8 cellular contexts compared by ENCODE assay signal in the genomic region with DNA sequence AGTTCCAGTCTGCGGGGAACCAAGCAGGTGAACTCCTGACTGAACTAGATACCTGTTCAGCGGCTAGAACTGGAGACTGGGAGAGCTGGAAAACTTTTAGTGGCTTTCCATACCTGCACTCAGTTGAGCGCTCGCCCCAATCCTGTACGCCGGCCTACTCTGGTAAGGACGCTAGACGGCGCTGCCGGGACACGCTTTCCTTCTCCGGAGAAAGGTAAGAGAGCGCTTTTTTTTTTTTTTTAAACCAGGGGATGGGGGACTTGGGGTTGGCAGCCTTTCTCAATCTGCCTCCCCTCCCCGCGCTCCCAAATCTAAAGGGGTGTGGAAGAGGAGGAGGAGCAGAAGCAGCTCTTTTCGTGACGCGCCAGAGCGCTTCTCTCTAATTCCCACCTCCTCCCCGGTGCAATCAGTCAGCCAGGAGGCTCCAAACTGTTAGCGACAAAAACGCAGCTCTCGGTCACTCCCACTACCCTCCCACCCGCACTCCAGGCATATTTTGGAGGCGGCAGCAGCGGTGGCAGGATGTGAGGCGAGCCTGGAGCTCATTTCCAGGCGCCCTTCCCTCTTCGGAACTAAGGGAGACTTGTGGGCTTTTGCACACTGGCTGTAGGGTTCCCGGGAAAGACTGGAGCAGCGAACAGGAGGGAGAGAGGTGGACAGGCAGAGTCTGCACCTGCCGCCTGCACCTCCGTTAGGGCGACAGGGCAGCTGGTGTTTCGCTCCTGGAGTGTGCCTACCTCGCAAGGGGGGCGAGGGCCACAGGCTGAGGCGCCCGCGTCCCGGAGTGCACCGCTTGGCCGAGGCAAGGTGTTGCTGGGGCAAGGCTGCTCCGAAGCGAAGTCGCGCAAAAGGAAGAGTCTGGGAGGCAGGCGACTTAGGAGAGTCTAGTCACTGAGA. TPM values are rescaled to one million over a fixed set of nuclear protein-coding genes. Genes with fewer than 3 reads are reported as not detected.
DNase-seq lines count a peak whose midpoint lies in the region; ATAC-seq, FAIRE-seq and TF ChIP-seq lines count a peak whose summit lies in the region.

TSS of gene IL1RAPL2 (plus strand) at position 409 of the 897 bp plus-strand sequence.

- no peak for FAIRE-seq in keratinocyte (lab: Jason Lieb, UNC)

- H3K36me3 ChIP-seq in BJ (ENCODE audit: control insufficient read depth, insufficient read depth, low read length) (no peaks in the 10 kb centered on the region), H7 (replicated peaks; ENCODE audit: control insufficient read depth, insufficient read depth, low read length) (no peaks in the 10 kb centered on the region), adipocyte (ENCODE audit: control insufficient read depth, insufficient read depth, low read length, severe bottlenecking) (no peaks in the 10 kb centered on the region), keratinocyte (ENCODE audit: control insufficient read depth in 2 of 2, extremely low read depth in 1 of 2, insufficient read depth in 2 of 2, low read length in 2 of 2) (no peaks in the 10 kb centered on the region), upper lobe of left lung (no peaks in the 10 kb centered on the region), ascending aorta (no peaks in the 10 kb centered on the region)

- ATAC-seq in upper lobe of left lung (ENCODE audit: low FRiP score in 2 of 2), result peak in 1 of 2 donors; percentile 34
- ATAC-seq in activated CD4-positive, CD25-positive, alpha-beta regulatory T cell treated with anti-CD3 and anti-CD28 coated beads, Interleukin-2, amount 50 U/mL, for 24 hours, result no peak

- dilution Hi-C loops in keratinocyte (cut with MboI; ENCODE audit: extremely low pct_ligation_motif_present, low sequenced_read_pairs), result no loop called here

- no peak for TF ChIP-seq EP300 in upper lobe of left lung (IDR thresholded peaks at IDR 0.05)

- no peak within 1 kb of the TSS for H3K9ac ChIP-seq in adipocyte (ENCODE audit: low read length)
- no peak within 1 kb of the TSS for H3K9ac ChIP-seq in keratinocyte (ENCODE audit: control insufficient read depth, extremely low read depth, insufficient read depth, low read length)

- H3K4me3 ChIP-seq in BJ (ENCODE audit: low read depth, low read length), result no peak within 1 kb of the TSS
- H3K4me3 ChIP-seq in H7 (ENCODE audit: insufficient read depth, low read depth, low read length), result peak within 1 kb of the TSS; percentile 53
- H3K4me3 ChIP-seq in adipocyte (ENCODE audit: low read length), result no peak within 1 kb of the TSS
- peak within 1 kb of the TSS; percentile 26 to 65 (median 49) for H3K4me3 ChIP-seq in keratinocyte (ENCODE audit: control insufficient read depth in 2 of 3, extremely low read depth in 1 of 3, insufficient read depth in 2 of 3, low read depth in 1 of 3, low read length in 3 of 3)
- H3K4me3 ChIP-seq in upper lobe of left lung, result peak within 1 kb of the TSS in 2 of 4 donors; percentile 17 to 19
- no peak within 1 kb of the TSS for H3K4me3 ChIP-seq in ascending aorta

- WGBS in upper lobe of left lung, 2 donors, result 6 to 21% methylated on average over 7 to 48 of the region's 48 CpGs

- intact Hi-C loops in ascending aorta (cut with DNase I), result no loop called here

- H3K27me3 ChIP-seq in BJ (ENCODE audit: control insufficient read depth, insufficient read depth, low read length) (peaks cover 9% of the 10 kb centered on the region), H7 (ENCODE audit: control insufficient read depth, insufficient read depth, low read length) (peaks cover 66% of the 10 kb centered on the region), adipocyte (replicated peaks; ENCODE audit: control insufficient read depth, insufficient read depth, low read length) (peaks cover 54% of the 10 kb centered on the region), keratinocyte (ENCODE audit: control insufficient read depth, extremely low read depth, insufficient read depth, low read length) (peaks cover 35% of the 10 kb centered on the region), upper lobe of left lung (peaks cover 0 to 18% (median 0%) of the 10 kb centered on the region in 4 donors), ascending aorta (peaks cover 5% of the 10 kb centered on the region)

- H3K4me1 ChIP-seq in adipocyte (ENCODE audit: control insufficient read depth, insufficient read depth, low read length), result no peaks in the 10 kb centered on the region
- H3K4me1 ChIP-seq in keratinocyte (ENCODE audit: control insufficient read depth, extremely low read depth, insufficient read depth, low read length), result peaks cover 6% of the 10 kb centered on the region
- peaks cover 0 to 19% (median 0%) of the 10 kb centered on the region in 4 donors for H3K4me1 ChIP-seq in upper lobe of left lung
- no peaks in the 10 kb centered on the region for H3K4me1 ChIP-seq in ascending aorta

- POLR2A ChIA-PET in BJ (lab: Charles Lee), result no interaction called here

- TF ChIP-seq CTCF in BJ (IDR thresholded peaks at IDR 0.05; ENCODE audit: insufficient read depth, low read depth, low read length) (peak; percentile 48), keratinocyte (optimal IDR thresholded peaks at IDR 0.05 in 1 of 3, IDR thresholded peaks at IDR 0.05 in 1 of 3, conservative IDR thresholded peaks at IDR 0.05 in 1 of 3; ENCODE audit: extremely low read depth in 1 of 3, insufficient read depth in 2 of 3, low read length in 3 of 3) (peak; percentile 56 to 85 (median 65)), upper lobe of left lung (IDR thresholded peaks at IDR 0.05) (no peak), ascending aorta (IDR thresholded peaks at IDR 0.05) (peak in 1 of 3 experiments; percentile 8)

- H3K4me2 ChIP-seq in keratinocyte (ENCODE audit: control insufficient read depth, extremely low read depth, insufficient read depth, low read depth, low read length), result peak within 1 kb of the TSS; percentile 80

- H3K9me1 ChIP-seq in keratinocyte (ENCODE audit: control insufficient read depth, extremely low read depth, insufficient read depth, low read length), result no peaks in the 10 kb centered on the region

- no peaks in the 10 kb centered on the region for H4K20me1 ChIP-seq in keratinocyte (ENCODE audit: control insufficient read depth, extremely low read depth, insufficient read depth, low read length)

- H3K9me3 ChIP-seq in adipocyte (ENCODE audit: control insufficient read depth, low read length), result no peaks in the 10 kb centered on the region
- no peaks in the 10 kb centered on the region for H3K9me3 ChIP-seq in keratinocyte (ENCODE audit: control insufficient read depth, low read depth, low read length)
- H3K9me3 ChIP-seq in upper lobe of left lung, result no peaks in the 10 kb centered on the region
- no peaks in the 10 kb centered on the region for H3K9me3 ChIP-seq in ascending aorta

- DNase-seq in BJ (ENCODE audit: low read depth) (no peak), H7 (peak; percentile 43), adipocyte (ENCODE audit: low read depth) (peak; percentile 29), keratinocyte (ENCODE audit: low read depth, low spot score) (no peak), upper lobe of left lung (peak; percentile 40 to 42), GM19238 (ENCODE audit: insufficient read length, low spot score) (no peak), ascending aorta (ENCODE audit: low spot score in 2 of 2) (no peak)

- CTCF ChIA-PET in BJ (lab: Yijun Ruan, JAX), result interaction anchor here (1.0 to 1.1 kb wide), 2 partner anchors 9 to 10 kb away, joined by 3 to 4 read pairs; no protein-coding TSS in a partner anchor

- no peaks in the 10 kb centered on the region for H3K79me2 ChIP-seq in keratinocyte (ENCODE audit: control insufficient read depth, insufficient read depth, low read length)

- peak within 1 kb of the TSS; percentile 62 for H2AFZ ChIP-seq in keratinocyte (ENCODE audit: control insufficient read depth, low read length)

- H3K27ac ChIP-seq in keratinocyte (ENCODE audit: control insufficient read depth, insufficient read depth, low read length), result no peak within 1 kb of the TSS
- H3K27ac ChIP-seq in upper lobe of left lung, result no peak within 1 kb of the TSS
- no peak within 1 kb of the TSS for H3K27ac ChIP-seq in ascending aorta

- TF ChIP-seq POLR2A in upper lobe of left lung (IDR thresholded peaks at IDR 0.05), result no peak

RNA-seq across cellular contexts. Expression of gene IL1RAPL2, which starts in this region (rescaled TPM):
- polyA plus RNA-seq in BJ (2011; rRNA removed) (0.06 TPM in 1 of 2 replicates, not detected in the other), keratinocyte (0.24 to 0.31 TPM (median 0.24 TPM) in 3 replicates)
- 0.10 and 0.24 TPM in 2 replicates for polyA minus RNA-seq in BJ (2011; rRNA and poly(A)+ RNA removed)
- 0.03 and 0.22 TPM in 2 replicates for total RNA-seq in H7 (2014; rRNA removed; shearing (Covaris generic))
- 0.21 TPM for polyA plus RNA-seq in keratinocyte (2011; ENCODE audit: low read depth)
- 0.26 and 0.63 TPM in 2 replicates for polyA plus RNA-seq in keratinocyte (2011; cell fraction: cytosol; rRNA removed)
- polyA plus RNA-seq in keratinocyte (2011; cell fraction: nucleus; rRNA removed), result 0.32 and 0.45 TPM in 2 replicates
- polyA plus RNA-seq in keratinocyte (2012; ENCODE audit: low replicate concordance), result 0.40 TPM in 1 of 2 replicates, not detected in the other
- polyA minus RNA-seq in keratinocyte, result 0.61 to 0.86 TPM in 2 of 3 replicates, not detected in the other
- not detected for polyA minus RNA-seq in keratinocyte (2011; cell fraction: cytosol; rRNA and poly(A)+ RNA removed)
- 0.31 and 0.32 TPM in 2 replicates for polyA minus RNA-seq in keratinocyte (2011; cell fraction: nucleus; rRNA and poly(A)+ RNA removed)
- total RNA-seq in upper lobe of left lung (not detected), ascending aorta (not detected)

Comparison
In these comparisons a context has a peak if more than half of its experiments do, and no peak if none do; other contexts are left out.
1. Peak in DNase-seq and H3K4me3 ChIP-seq in H7; RNA of the gene not detected or under 1 TPM.
2. Peak in DNase-seq in upper lobe of left lung; RNA of the gene not detected or under 1 TPM.
3. H3K4me3 ChIP-seq: peak in keratinocyte (3 of 3); none in BJ (single experiment), adipocyte (single experiment) and ascending aorta (0 of 2).
4. CTCF ChIP-seq: peak in BJ (single experiment) and keratinocyte (3 of 3); none in upper lobe of left lung (0 of 6).